9 cellular contexts compared by ENCODE assay signal in genomic region chr21:46425566-46425965, GRCh38. TPM values are rescaled to one million over a fixed set of nuclear protein-coding genes. Genes with fewer than 3 reads are reported as not detected.
DNase-seq lines count a peak whose midpoint lies in the region; ATAC-seq and TF ChIP-seq lines count a peak whose summit lies in the region.
"Had no signal": no experiment of that assay in that cellular context is flagged by ENCODE, and none has a peak within 500 bp of the region (broad histone marks: within the 10 kb centered on the region; RNA-seq: fewer than 3 reads in every experiment).

No MANE protein-coding gene starts in this region.

- no peak for TF ChIP-seq POLR2A in upper lobe of left lung (IDR thresholded peaks at IDR 0.05)

- no peaks in the 10 kb centered on the region for H3K4me1 ChIP-seq in upper lobe of left lung

- H3K36me3 Mint-ChIP-seq in activated T-cell treated with anti-CD3 and anti-CD28 coated beads, Interleukin-2, amount 50 U/mL, for 4 hours (ENCODE audit: insufficient read depth), result peaks cover 5% of the 10 kb centered on the region
- H3K36me3 Mint-ChIP-seq in natural killer cell treated with Interleukin-12 subunit alpha and Interleukin-12 subunit beta and Interleukin-15 and Interleukin-18, amount 100 ng/mL, for 72 hours, result no peaks in the 10 kb centered on the region
- peaks cover 50 to 73% of the 10 kb centered on the region in 2 donors for H3K36me3 Mint-ChIP-seq in CD14-positive monocyte

- ATAC-seq in Right ventricle myocardium inferior (no peak), upper lobe of left lung (ENCODE audit: low FRiP score in 2 of 2) (peak in 1 of 2 donors; percentile 23), GM21526 (IDR thresholded peaks at IDR 0.05; ENCODE audit: low FRiP score, unreplicated experiment) (no peak)
- ATAC-seq in activated T-cell treated with anti-CD3 and anti-CD28 coated beads, Interleukin-2, amount 50 U/mL, for 4 hours, result peak; percentile 70 to 80
- ATAC-seq in natural killer cell treated with Interleukin-12 subunit alpha and Interleukin-12 subunit beta and Interleukin-15 and Interleukin-18, amount 100 ng/mL, for 72 hours, result peak; percentile 70 to 77
- ATAC-seq: Panc1 had no signal

- peak in 1 of 4 donors; percentile 3 for TF ChIP-seq EP300 in upper lobe of left lung (IDR thresholded peaks at IDR 0.05)

- H3K27ac ChIP-seq in upper lobe of left lung, result peak overlapping the region in 3 of 4 donors; percentile 30 to 75 (median 71)

- H3K9me3 ChIP-seq in upper lobe of left lung, result no peaks in the 10 kb centered on the region

- WGBS in upper lobe of left lung, 2 donors, result 94% methylated on average over 19 to 20 of the region's 22 CpGs

- H3K4me3 ChIP-seq in upper lobe of left lung, result no peak overlapping the region

- H3K9me3 Mint-ChIP-seq in activated T-cell treated with anti-CD3 and anti-CD28 coated beads, Interleukin-2, amount 50 U/mL, for 4 hours, result no peaks in the 10 kb centered on the region
- no peaks in the 10 kb centered on the region for H3K9me3 Mint-ChIP-seq in natural killer cell treated with Interleukin-12 subunit alpha and Interleukin-12 subunit beta and Interleukin-15 and Interleukin-18, amount 100 ng/mL, for 72 hours
- no peaks in the 10 kb centered on the region for H3K9me3 Mint-ChIP-seq in CD14-positive monocyte

- no peaks in the 10 kb centered on the region for H3K27me3 Mint-ChIP-seq in activated T-cell treated with anti-CD3 and anti-CD28 coated beads, Interleukin-2, amount 50 U/mL, for 4 hours (ENCODE audit: low read depth)
- no peaks in the 10 kb centered on the region for H3K27me3 Mint-ChIP-seq in natural killer cell treated with Interleukin-12 subunit alpha and Interleukin-12 subunit beta and Interleukin-15 and Interleukin-18, amount 100 ng/mL, for 72 hours
- peaks cover 0 to 2% (median 1%) of the 10 kb centered on the region in 3 donors for H3K27me3 Mint-ChIP-seq in CD14-positive monocyte (ENCODE audit: low read depth in 3 of 3)

- TF ChIP-seq CTCF in upper lobe of left lung (IDR thresholded peaks at IDR 0.05) (no peak), CD14-positive monocyte (IDR thresholded peaks at IDR 0.05) (no peak)

- intact Hi-C loops in Right ventricle myocardium inferior (cut with DNase I) (no loop called here), cardiac septum (cut with DNase I) (no loop called here), CD14-positive monocyte (cut with micrococcal nuclease) (no loop called here)

- H3K27ac Mint-ChIP-seq in natural killer cell treated with Interleukin-12 subunit alpha and Interleukin-12 subunit beta and Interleukin-15 and Interleukin-18, amount 100 ng/mL, for 72 hours, result peak overlapping the region; percentile 76 to 83
- peak overlapping the region in 2 of 7 donors; percentile 31 to 37 for H3K27ac Mint-ChIP-seq in CD14-positive monocyte

- H3K27me3 ChIP-seq in upper lobe of left lung, result no peaks in the 10 kb centered on the region

- H3K4me1 Mint-ChIP-seq in activated T-cell treated with anti-CD3 and anti-CD28 coated beads, Interleukin-2, amount 50 U/mL, for 4 hours (ENCODE audit: low read depth), result peaks cover 21% of the 10 kb centered on the region
- H3K4me1 Mint-ChIP-seq in natural killer cell treated with Interleukin-12 subunit alpha and Interleukin-12 subunit beta and Interleukin-15 and Interleukin-18, amount 100 ng/mL, for 72 hours (ENCODE audit: low read depth in 2 of 2), result peaks cover 13 to 18% of the 10 kb centered on the region in 2 donors
- peaks cover 2% of the 10 kb centered on the region for H3K4me1 Mint-ChIP-seq in CD14-positive monocyte

- H3K36me3 ChIP-seq in upper lobe of left lung, result peaks cover 8 to 67% (median 51%) of the 10 kb centered on the region in 4 donors

- H3K4me3 Mint-ChIP-seq in activated T-cell treated with anti-CD3 and anti-CD28 coated beads, Interleukin-2, amount 50 U/mL, for 4 hours, result peak overlapping the region; percentile 59
- peak overlapping the region; percentile 73 for H3K4me3 Mint-ChIP-seq in natural killer cell treated with Interleukin-12 subunit alpha and Interleukin-12 subunit beta and Interleukin-15 and Interleukin-18, amount 100 ng/mL, for 72 hours
- no peak overlapping the region for H3K4me3 Mint-ChIP-seq in CD14-positive monocyte

- DNase-seq in Right ventricle myocardium inferior (ENCODE audit: missing footprints) (peak; percentile 49), cardiac septum (ENCODE audit: low spot score) (no peak), upper lobe of left lung (peak in 1 of 2 donors; percentile 50), CD14-positive monocyte (ENCODE audit: low spot score) (no peak), H4 (ENCODE audit: low spot score) (no peak)
- DNase-seq in activated T-cell treated with anti-CD3 and anti-CD28 coated beads, Interleukin-2, amount 50 U/mL, for 4 hours, result peak; percentile 28
- peak; percentile 78 for DNase-seq in natural killer cell treated with Interleukin-12 subunit alpha and Interleukin-12 subunit beta and Interleukin-15 and Interleukin-18, amount 100 ng/mL, for 72 hours (ENCODE audit: low spot score)

RNA-seq across cellular contexts. Expression of gene DIP2A, which starts 33.1 kb away (rescaled TPM):
- total RNA-seq in Right ventricle myocardium inferior (23.9 TPM), cardiac septum (38.9 TPM), upper lobe of left lung (100 to 1,000 TPM in 1 of 6 donors, 10 to 100 TPM in 5; 22.6 to 144 (median 43.0) TPM)
- 10 to 100 TPM; 17.8 to 19.5 (median 18.9) TPM for total RNA-seq in activated T-cell treated with anti-CD3 and anti-CD28 coated beads, Interleukin-2, amount 50 U/mL, for 4 hours
- total RNA-seq in natural killer cell treated with Interleukin-12 subunit alpha and Interleukin-12 subunit beta and Interleukin-15 and Interleukin-18, amount 100 ng/mL, for 72 hours, result 10 to 100 TPM; 39.4 to 71.6 TPM
- 1 to 10 TPM; 4.6 to 6.1 TPM for polyA plus RNA-seq in CD14-positive monocyte
- total RNA-seq in H4 (2014; rRNA removed; shearing (Covaris generic)), result 6.8 and 7.8 TPM in 2 replicates

Comparison
In these comparisons a context has a peak if more than half of its experiments do, and no peak if none do; other contexts are left out.
1. DNase-seq: peak in Right ventricle myocardium inferior (single experiment), activated T-cell treated with anti-CD3 and anti-CD28 coated beads, Interleukin-2, amount 50 U/mL, for 4 hours (single experiment) and natural killer cell treated with Interleukin-12 subunit alpha and Interleukin-12 subunit beta and Interleukin-15 and Interleukin-18, amount 100 ng/mL, for 72 hours (single experiment); none in cardiac septum (single experiment), CD14-positive monocyte (single experiment) and H4 (single experiment).
2. ATAC-seq: peak in activated T-cell treated with anti-CD3 and anti-CD28 coated beads, Interleukin-2, amount 50 U/mL, for 4 hours (2 of 2) and natural killer cell treated with Interleukin-12 subunit alpha and Interleukin-12 subunit beta and Interleukin-15 and Interleukin-18, amount 100 ng/mL, for 72 hours (2 of 2); none in Right ventricle myocardium inferior (single experiment) and GM21526 (single experiment).
3. H3K4me3 Mint-ChIP-seq: peak in activated T-cell treated with anti-CD3 and anti-CD28 coated beads, Interleukin-2, amount 50 U/mL, for 4 hours (single experiment) and natural killer cell treated with Interleukin-12 subunit alpha and Interleukin-12 subunit beta and Interleukin-15 and Interleukin-18, amount 100 ng/mL, for 72 hours (single experiment); none in CD14-positive monocyte (0 of 2).